ENCODE assay signal across 9 cellular contexts in the genomic region with DNA sequence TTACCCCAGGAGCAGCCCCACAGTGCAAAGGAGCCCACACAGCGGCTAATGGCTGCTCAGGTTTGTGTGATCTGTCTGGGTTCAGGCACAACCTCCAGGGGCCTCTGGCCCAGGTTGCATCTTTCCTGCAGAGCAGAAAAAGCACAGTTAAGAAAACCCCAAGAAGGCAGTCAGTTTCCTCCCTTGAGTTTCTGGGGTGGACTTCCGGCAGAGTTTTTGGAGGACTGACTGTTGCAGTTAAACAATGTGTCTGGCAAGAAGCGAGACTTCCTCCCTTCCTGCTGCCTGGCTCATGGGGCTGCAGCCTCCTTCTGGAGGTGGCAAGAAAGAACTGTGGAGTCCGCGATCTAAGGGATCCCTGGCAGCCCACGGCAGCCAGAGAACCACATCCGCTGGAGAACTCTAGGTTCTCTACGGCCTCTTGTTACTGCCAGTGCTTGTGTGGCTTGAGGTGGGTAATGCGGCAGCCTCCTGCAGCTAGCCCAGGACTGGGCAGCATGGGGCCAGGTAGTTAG.
A peak's percentile ranks its signal among the peaks of the same experiment; 100 is the strongest.
DNase-seq lines count a peak whose midpoint lies in the region; ATAC-seq and TF ChIP-seq lines count a peak whose summit lies in the region.
"Had no signal": no experiment of that assay in that cellular context is flagged by ENCODE, and none has a peak within 500 bp of the region (broad histone marks: within the 10 kb centered on the region; RNA-seq: fewer than 3 reads in every experiment).

No MANE protein-coding gene starts in this region.

- peak overlapping the region; percentile 80 for H3K4me3 Mint-ChIP-seq in T-helper 1 cell treated with Interleukin-12 subunit alpha and Interleukin-12 subunit beta and Interleukin-4 antibody, amounts not matched to agents 30 μg/mL and 1 μg/mL, for 36 hours

- no peaks in the 10 kb centered on the region for H3K36me3 ChIP-seq in left lung
- H3K36me3 ChIP-seq: heart left ventricle had no signal

- DNase-seq in left lung (no peak), NCI-H510A treated with DMSO at 0.1 percent for 48 hours (lab: John Stamatoyannopoulos, UW) (no peak), NCI-H524 (lab: John Stamatoyannopoulos, UW) (no peak), NCI-H2107 (lab: John Stamatoyannopoulos, UW) (no peak), OCI-M2 (lab: John Stamatoyannopoulos, UW; ENCODE audit: unreplicated experiment) (no peak)
- DNase-seq: heart left ventricle had no signal

- H3K27me3 Mint-ChIP-seq in T-helper 1 cell treated with Interleukin-12 subunit alpha and Interleukin-12 subunit beta and Interleukin-4 antibody, amounts not matched to agents 30 μg/mL and 1 μg/mL, for 36 hours (ENCODE audit: low read depth), result no peaks in the 10 kb centered on the region

- H3K27ac Mint-ChIP-seq in T-helper 1 cell treated with Interleukin-12 subunit alpha and Interleukin-12 subunit beta and Interleukin-4 antibody, amounts not matched to agents 30 μg/mL and 1 μg/mL, for 36 hours, result peak overlapping the region; percentile 86

- H3K9me3 Mint-ChIP-seq in T-helper 1 cell treated with Interleukin-12 subunit alpha and Interleukin-12 subunit beta and Interleukin-4 antibody, amounts not matched to agents 30 μg/mL and 1 μg/mL, for 36 hours, result no peaks in the 10 kb centered on the region

- no peaks in the 10 kb centered on the region for H3K27me3 ChIP-seq in left lung
- H3K27me3 ChIP-seq: heart left ventricle had no signal

- H3K4me1 ChIP-seq in left lung, result peaks cover 0 to 12% of the 10 kb centered on the region in 2 donors

- peak overlapping the region in 1 of 2 donors; percentile 55 for H3K27ac ChIP-seq in left lung

- H3K9me3 ChIP-seq in left lung, result no peaks in the 10 kb centered on the region
- H3K9me3 ChIP-seq: heart left ventricle had no signal

- peak overlapping the region; percentile 33 for H3K4me3 ChIP-seq in GM12875 (ENCODE audit: low read depth, low read length)
- no peak overlapping the region for H3K4me3 ChIP-seq in left lung

- TF ChIP-seq CTCF in GM12875 (IDR thresholded peaks at IDR 0.05; ENCODE audit: borderline replicate concordance, insufficient read depth, low read depth, low read length) (no peak), left lung (IDR thresholded peaks at IDR 0.05) (no peak)

- no peaks in the 10 kb centered on the region for H3K36me3 Mint-ChIP-seq in T-helper 1 cell treated with Interleukin-12 subunit alpha and Interleukin-12 subunit beta and Interleukin-4 antibody, amounts not matched to agents 30 μg/mL and 1 μg/mL, for 36 hours (ENCODE audit: low read depth)

- intact Hi-C loops in left lung (cut with DNase I), result no loop called here

- ATAC-seq in GM21576 (IDR thresholded peaks at IDR 0.05; ENCODE audit: unreplicated experiment), result peak; percentile 65
- ATAC-seq in left lung, result peak; percentile 25

- H3K4me1 Mint-ChIP-seq in T-helper 1 cell treated with Interleukin-12 subunit alpha and Interleukin-12 subunit beta and Interleukin-4 antibody, amounts not matched to agents 30 μg/mL and 1 μg/mL, for 36 hours (ENCODE audit: low read depth), result peaks cover 19% of the 10 kb centered on the region
